ENCODE assay signal across 11 cellular contexts in genomic region chr6:17473554-17473953, GRCh38.
DNase-seq lines count a peak whose midpoint lies in the region; FAIRE-seq and TF ChIP-seq lines count a peak whose summit lies in the region.
"Had no signal": no experiment of that assay in that cellular context is flagged by ENCODE, and none has a peak within 500 bp of the region (broad histone marks: within the 10 kb centered on the region; RNA-seq: fewer than 3 reads in every experiment).

No MANE protein-coding gene starts in this region.

- peak; percentile 34 for DNase-seq in NCI-H1092 treated with DMSO at 0.1 percent for 48 hours (lab: John Stamatoyannopoulos, UW)
- peak; percentile 97 for DNase-seq in NCI-H526 treated with DMSO at 0.1 percent for 48 hours (lab: John Stamatoyannopoulos, UW)
- DNase-seq in right atrium auricular region (ENCODE audit: low spot score) = no peak
- DNase-seq in smooth muscle cell (lab: John Stamatoyannopoulos, UW; ENCODE audit: unreplicated experiment) = no peak
- no peak for DNase-seq in dermis blood vessel endothelial cell
- no peak for DNase-seq in effector CD4-positive, alpha-beta T cell
- no peak for DNase-seq in central memory CD4-positive, alpha-beta T cell
- DNase-seq in H54 (ENCODE audit: insufficient read length, low spot score) = no peak
- DNase-seq: MG63; natural killer cell; stimulated activated naive B cell treated with anti-CD40 and anti-IgM and Interleukin-4, amounts not matched to agents 10 μg/mL and 1 μg/mL and 100 μg/mL, for 72 hours had no signal

- no peak for TF ChIP-seq POLR2A in H54 (IDR thresholded peaks at IDR 0.05; ENCODE audit: low read depth, low read length)

- H3K27ac ChIP-seq in right atrium auricular region (peak overlapping the region; percentile 57 to 88), smooth muscle cell (ENCODE audit: low read depth) (peak overlapping the region; percentile 87)

- no peaks in the 10 kb centered on the region for H3K27me3 ChIP-seq in right atrium auricular region
- H3K27me3 ChIP-seq in smooth muscle cell (ENCODE audit: low read depth) = no peaks in the 10 kb centered on the region
- H3K27me3 ChIP-seq: MG63 had no signal

- H3K4me2 ChIP-seq in smooth muscle cell = peak overlapping the region; percentile 63

- H3K9me3 ChIP-seq in right atrium auricular region = no peaks in the 10 kb centered on the region
- H3K9me3 ChIP-seq in smooth muscle cell (replicated peaks; ENCODE audit: low read depth) = no peaks in the 10 kb centered on the region
- H3K9me3 ChIP-seq: MG63 had no signal

- H3F3A ChIP-seq in smooth muscle cell (ENCODE audit: low read depth) = peaks cover 13% of the 10 kb centered on the region

- H3K9ac ChIP-seq in smooth muscle cell (ENCODE audit: low read depth) = no peak overlapping the region

- no peaks in the 10 kb centered on the region for H3K79me2 ChIP-seq in smooth muscle cell (ENCODE audit: low read depth)

- H3K4me3 ChIP-seq in right atrium auricular region (no peak overlapping the region), smooth muscle cell (no peak overlapping the region)
- H3K4me3 ChIP-seq: MG63 had no signal

- TF ChIP-seq CTCF in right atrium auricular region (IDR thresholded peaks at IDR 0.05) (no peak), smooth muscle cell (IDR thresholded peaks at IDR 0.05; ENCODE audit: borderline replicate concordance, insufficient read depth, poor library complexity, severe bottlenecking) (no peak)

- H4K20me1 ChIP-seq in smooth muscle cell (ENCODE audit: low read depth) = no peaks in the 10 kb centered on the region

- no peak for FAIRE-seq in H54 (lab: Jason Lieb, UNC)

- 47% methylated on average over 2 of the region's 2 CpGs for WGBS in smooth muscle cell (ENCODE audit: low lambda C conversion rate)

- H2AFZ ChIP-seq in smooth muscle cell (ENCODE audit: low read depth) = no peak overlapping the region

- H3K4me1 ChIP-seq in right atrium auricular region (peaks cover 0 to 20% of the 10 kb centered on the region in 2 donors), smooth muscle cell (ENCODE audit: low read depth) (peaks cover 20% of the 10 kb centered on the region)

- no peaks in the 10 kb centered on the region for H3K36me3 ChIP-seq in right atrium auricular region
- H3K36me3 ChIP-seq in smooth muscle cell (ENCODE audit: low read depth) = no peaks in the 10 kb centered on the region
- H3K36me3 ChIP-seq: MG63 had no signal

Comparison
In these comparisons a context has a peak if more than half of its experiments do, and no peak if none do; other contexts are left out.
1. DNase-seq: peak in NCI-H1092 treated with DMSO at 0.1 percent for 48 hours (single experiment) and NCI-H526 treated with DMSO at 0.1 percent for 48 hours (single experiment); none in right atrium auricular region (single experiment), smooth muscle cell (single experiment), dermis blood vessel endothelial cell (single experiment), effector CD4-positive, alpha-beta T cell (single experiment), central memory CD4-positive, alpha-beta T cell (single experiment) and H54 (single experiment).